In the genomic region with DNA sequence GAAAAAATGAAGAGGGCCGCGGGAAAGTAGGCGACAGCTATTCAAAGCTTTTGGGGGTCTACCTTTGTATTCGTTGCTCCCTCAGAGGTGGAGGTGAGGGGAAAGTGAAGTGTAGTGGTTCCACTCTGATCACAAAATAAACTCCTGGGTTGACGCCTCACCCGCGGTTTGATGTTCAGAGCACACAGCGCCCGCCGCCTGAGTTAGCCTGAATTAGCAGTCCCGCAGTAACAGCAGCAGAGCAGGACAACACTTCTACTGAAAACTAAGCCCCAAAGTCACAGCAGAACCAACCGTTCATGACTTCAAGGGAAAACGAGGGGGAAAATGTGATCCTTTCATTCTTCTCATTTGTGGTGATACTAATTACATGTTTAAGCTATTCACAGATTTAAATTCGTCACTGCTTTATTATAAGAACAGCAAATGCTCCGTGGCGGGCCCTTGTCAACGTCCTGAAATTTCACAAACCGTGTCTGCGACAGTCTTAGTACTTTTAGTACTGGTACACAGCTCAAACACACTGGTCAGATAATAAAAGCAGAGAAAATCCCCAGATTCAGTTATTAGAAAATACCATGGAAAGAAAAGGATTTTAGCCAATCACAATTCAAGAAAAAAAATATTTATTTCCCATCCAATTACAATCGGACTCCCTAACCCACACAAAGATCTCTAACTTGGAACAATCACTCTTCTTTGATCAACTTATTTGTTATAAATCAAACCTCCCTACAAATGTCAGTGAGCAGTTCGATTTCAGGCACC, we compare ENCODE assay signal across 8 cellular contexts. TPM values are rescaled to one million over a fixed set of nuclear protein-coding genes. Genes with fewer than 3 reads are reported as not detected.
A peak's percentile ranks its signal among the peaks of the same experiment; 100 is the strongest.
DNase-seq lines count a peak whose midpoint lies in the region; ATAC-seq and TF ChIP-seq lines count a peak whose summit lies in the region.

No MANE protein-coding gene starts in this region.

- peaks cover 0 to 10% (median 0%) of the 10 kb centered on the region in 3 donors for H3K36me3 Mint-ChIP-seq in CD8-positive, alpha-beta memory T cell

- H3K27me3 Mint-ChIP-seq in CD8-positive, alpha-beta memory T cell: no peaks in the 10 kb centered on the region

- H3K9me3 Mint-ChIP-seq in CD8-positive, alpha-beta memory T cell: no peaks in the 10 kb centered on the region

- peak in 1 of 5 donors; percentile 46 for DNase-seq in CD8-positive, alpha-beta memory T cell
- DNase-seq in PC-3 (peak; percentile 79), adipocyte (ENCODE audit: low read depth) (peak; percentile 71), heart right ventricle (peak in 1 of 2 donors; percentile 51), cerebellar nuclear complex (lab: John Stamatoyannopoulos, UW) (no peak)

- H3K4me3 Mint-ChIP-seq in CD8-positive, alpha-beta memory T cell: peak overlapping the region; percentile 81 to 98 (median 95)

- H3K79me2 ChIP-seq in PC-3 (ENCODE audit: low read length) (peaks cover 98% of the 10 kb centered on the region), parathyroid adenoma (peaks cover 15% of the 10 kb centered on the region)

- peak overlapping the region; percentile 81 for H3K27ac ChIP-seq in CD8-positive, alpha-beta memory T cell (ENCODE audit: low read depth, low read length)
- peak overlapping the region; percentile 69 for H3K27ac ChIP-seq in PC-3 (ENCODE audit: low read length)
- peak overlapping the region; percentile 73 to 97 (median 93) for H3K27ac ChIP-seq in heart right ventricle
- peak overlapping the region; percentile 94 for H3K27ac ChIP-seq in parathyroid adenoma

- POLR2A ChIA-PET in CD8-positive, alpha-beta memory T cell (lab: Charles Lee): interaction anchor here (0.8 to 1.7 kb wide), 3 partner anchors 11 to 197 kb away, joined by 4 to 5 read pairs (median 5); a partner anchor contains a TSS
- POLR2A ChIA-PET in PC-3 (lab: Charles Lee; ENCODE audit: unreplicated experiment): interaction anchor here (0.5 to 0.7 kb wide), 4 partner anchors 198 to 1560 kb away, joined by 3 to 4 read pairs (median 3); no protein-coding TSS in a partner anchor

- no peaks in the 10 kb centered on the region for H3K4me1 ChIP-seq in CD8-positive, alpha-beta memory T cell (ENCODE audit: insufficient read depth, low read length)
- H3K4me1 ChIP-seq in PC-3 (ENCODE audit: insufficient read depth, low read length) (peaks cover 26% of the 10 kb centered on the region), adipocyte (ENCODE audit: control insufficient read depth, insufficient read depth, low read length) (peaks cover 29% of the 10 kb centered on the region), heart right ventricle (peaks cover 0 to 47% (median 34%) of the 10 kb centered on the region in 9 donors), parathyroid adenoma (peaks cover 3% of the 10 kb centered on the region)

- intact Hi-C loops in PC-3 (cut with micrococcal nuclease): loop anchor here (1.0 to 5.0 kb wide), 6 partner anchors 51 to 301 kb away; no protein-coding TSS in a partner anchor
- intact Hi-C loops in heart right ventricle (cut with DNase I): loop anchor here in 9 of 10 donors (1.0 to 10.0 kb wide), 14 partner anchors 48 to 252 kb away; a partner anchor contains a TSS

- CTCF ChIA-PET in CD8-positive, alpha-beta memory T cell (lab: Charles Lee): interaction anchor here (1.1 to 1.4 kb wide), 2 partner anchors 163 to 301 kb away, joined by 3 read pairs; no protein-coding TSS in a partner anchor
- CTCF ChIA-PET in PC-3 (lab: Charles Lee): no interaction called here

- TF ChIP-seq CTCF in PC-3 (conservative IDR thresholded peaks at IDR 0.05; ENCODE audit: low read depth, low read length): no peak
- TF ChIP-seq CTCF in heart right ventricle (IDR thresholded peaks at IDR 0.05): no peak
- TF ChIP-seq CTCF in parathyroid adenoma (IDR thresholded peaks at IDR 0.05): no peak

- H3K9ac ChIP-seq in PC-3 (ENCODE audit: low read length) (peak overlapping the region; percentile 88), adipocyte (ENCODE audit: low read length) (peak overlapping the region; percentile 91), parathyroid adenoma (peak overlapping the region; percentile 81)

- H3K4me3 ChIP-seq in CD8-positive, alpha-beta memory T cell (ENCODE audit: low read length): peak overlapping the region; percentile 77
- H3K4me3 ChIP-seq in PC-3 (ENCODE audit: low read length): peak overlapping the region; percentile 83
- peak overlapping the region; percentile 98 for H3K4me3 ChIP-seq in adipocyte (ENCODE audit: low read length)
- peak overlapping the region; percentile 77 to 86 (median 84) for H3K4me3 ChIP-seq in heart right ventricle
- peak overlapping the region; percentile 81 for H3K4me3 ChIP-seq in parathyroid adenoma (ENCODE audit: low read depth, low read length)

- no peaks in the 10 kb centered on the region for H3K9me3 ChIP-seq in CD8-positive, alpha-beta memory T cell (ENCODE audit: low read length)
- H3K9me3 ChIP-seq in PC-3 (ENCODE audit: low read length) (no peaks in the 10 kb centered on the region), adipocyte (ENCODE audit: control insufficient read depth, low read length) (no peaks in the 10 kb centered on the region), heart right ventricle (peaks cover 0 to 10% (median 0%) of the 10 kb centered on the region in 11 donors), parathyroid adenoma (ENCODE audit: control insufficient read depth, low read length) (no peaks in the 10 kb centered on the region)

- H2AFZ ChIP-seq in PC-3 (ENCODE audit: low read length) (peak overlapping the region; percentile 65), parathyroid adenoma (peak overlapping the region; percentile 87)

- no peaks in the 10 kb centered on the region for H3K36me3 ChIP-seq in CD8-positive, alpha-beta memory T cell (ENCODE audit: insufficient read depth, low read length)
- H3K36me3 ChIP-seq in PC-3 (ENCODE audit: low read depth, low read length): no peaks in the 10 kb centered on the region
- no peaks in the 10 kb centered on the region for H3K36me3 ChIP-seq in adipocyte (ENCODE audit: control insufficient read depth, insufficient read depth, low read length, severe bottlenecking)
- H3K36me3 ChIP-seq in heart right ventricle: no peaks in the 10 kb centered on the region
- H3K36me3 ChIP-seq in parathyroid adenoma (ENCODE audit: control insufficient read depth, insufficient read depth, low read length): no peaks in the 10 kb centered on the region

- H3K4me1 Mint-ChIP-seq in CD8-positive, alpha-beta memory T cell: peaks cover 26 to 31% (median 29%) of the 10 kb centered on the region in 3 donors

- no peaks in the 10 kb centered on the region for H3F3A ChIP-seq in PC-3 (ENCODE audit: low read length, unreplicated experiment)

- 4 to 8% methylated on average over 21 of the region's 21 CpGs for WGBS in heart right ventricle, 2 donors

- peak overlapping the region; percentile 56 to 94 (median 88) for H3K27ac Mint-ChIP-seq in CD8-positive, alpha-beta memory T cell

- no peaks in the 10 kb centered on the region for H3K27me3 ChIP-seq in CD8-positive, alpha-beta memory T cell (ENCODE audit: insufficient read depth, low read length, poor library complexity, severe bottlenecking)
- no peaks in the 10 kb centered on the region for H3K27me3 ChIP-seq in PC-3 (ENCODE audit: low read length)
- no peaks in the 10 kb centered on the region for H3K27me3 ChIP-seq in adipocyte (replicated peaks; ENCODE audit: control insufficient read depth, insufficient read depth, low read length)
- H3K27me3 ChIP-seq in heart right ventricle: no peaks in the 10 kb centered on the region
- no peaks in the 10 kb centered on the region for H3K27me3 ChIP-seq in parathyroid adenoma (ENCODE audit: control insufficient read depth, insufficient read depth, low read length)

- peaks cover 22% of the 10 kb centered on the region; the same call in 1 of the 2 replicates for H4K20me1 ChIP-seq in PC-3 (ENCODE audit: low read length)

- ATAC-seq in GM19372 (IDR thresholded peaks at IDR 0.05; ENCODE audit: low read depth, unreplicated experiment) (peak; percentile 8), HG03442 (IDR thresholded peaks at IDR 0.05; ENCODE audit: unreplicated experiment) (peak; percentile 23), PC-3 (peak; percentile 46), heart right ventricle (peak; percentile 43 to 70 (median 53))

- peak overlapping the region; percentile 80 for H3K4me2 ChIP-seq in PC-3 (ENCODE audit: low read length)
- peak overlapping the region; percentile 57 for H3K4me2 ChIP-seq in parathyroid adenoma (ENCODE audit: low read length)

- BruUV-seq in PC-3 (replicated peaks; lab: Mats Ljungman, UMichigan): TSS peak; percentile 73

- H3K9me2 ChIP-seq in PC-3 (replicated peaks; ENCODE audit: low read length): no peaks in the 10 kb centered on the region

RNA-seq across cellular contexts. Expression of a gene that starts 0.6 kb away (rescaled TPM):
- total RNA-seq in CD8-positive, alpha-beta memory T cell: 10 to 100 TPM; 41.7 to 46.0 TPM
- polyA plus RNA-seq in CD8-positive, alpha-beta memory T cell: 51.9 TPM
- 121 and 139 TPM in 2 replicates for total RNA-seq in PC-3 (2014; rRNA removed)
- 10 to 100 TPM; 30.9 to 51.9 (median 39.2) TPM for total RNA-seq in heart right ventricle
- polyA plus RNA-seq in heart right ventricle: 10 to 100 TPM; 14.4 to 70.4 TPM

RNA-seq across cellular contexts. Expression of a gene that starts 54.8 kb away (rescaled TPM):
- 10 to 100 TPM; 23.7 to 25.5 TPM for total RNA-seq in CD8-positive, alpha-beta memory T cell
- 7.4 TPM for polyA plus RNA-seq in CD8-positive, alpha-beta memory T cell
- 63.2 and 75.2 TPM in 2 replicates for total RNA-seq in PC-3 (2014; rRNA removed)
- 10 to 100 TPM; 12.3 to 27.7 (median 18.1) TPM for total RNA-seq in heart right ventricle
- polyA plus RNA-seq in heart right ventricle: 10 to 100 TPM in 1 of 2 donors, 1 to 10 TPM in 1; 9.9 to 13.7 TPM

Comparison
In these comparisons a context has a peak if more than half of its experiments do, and no peak if none do; other contexts are left out.
1. DNase-seq: peak in PC-3 (single experiment) and adipocyte (single experiment); none in cerebellar nuclear complex (0 of 2).
2. Peak in every context shown above with its lines, with median percentiles within 50 percentile points of each other: H3K27ac ChIP-seq, H3K4me3 ChIP-seq, ATAC-seq and H3K9ac ChIP-seq.